9 cellular contexts compared by ENCODE assay signal in genomic region chr10:73591578-73591902, GRCh38. TPM values are rescaled to one million over a fixed set of nuclear protein-coding genes. Genes with fewer than 3 reads are reported as not detected.
DNase-seq lines count a peak whose midpoint lies in the region; ATAC-seq and TF ChIP-seq lines count a peak whose summit lies in the region.
"Had no signal": no experiment of that assay in that cellular context is flagged by ENCODE, and none has a peak within 500 bp of the region (broad histone marks: within the 10 kb centered on the region; RNA-seq: fewer than 3 reads in every experiment).

No MANE protein-coding gene starts in this region.

- peak overlapping the region; percentile 34 for H3K4me3 Mint-ChIP-seq in dendritic cell treated with granulocyte-macrophage colony-stimulating factor and Interleukin-4, amounts not matched to agents 40 ng/mL and 50 ng/mL, for 4 days
- H3K4me3 Mint-ChIP-seq in natural killer cell: peak overlapping the region; percentile 77

- H3K36me3 ChIP-seq in KOPT-K1 (ENCODE audit: insufficient read depth, low read length): no peaks in the 10 kb centered on the region

- ATAC-seq in natural killer cell: peak in 2 of 3 donors; percentile 12 to 34
- no peak for ATAC-seq in GM18520 (IDR thresholded peaks at IDR 0.05; ENCODE audit: unreplicated experiment)
- ATAC-seq in HG02981 (IDR thresholded peaks at IDR 0.05; ENCODE audit: unreplicated experiment): no peak

- peaks cover 23% of the 10 kb centered on the region for H3K4me1 Mint-ChIP-seq in dendritic cell treated with granulocyte-macrophage colony-stimulating factor and Interleukin-4, amounts not matched to agents 40 ng/mL and 50 ng/mL, for 4 days (ENCODE audit: low read depth)
- H3K4me1 Mint-ChIP-seq in natural killer cell: peaks cover 15 to 17% of the 10 kb centered on the region in 2 donors

- intact Hi-C loops in dendritic cell treated with granulocyte-macrophage colony-stimulating factor and Interleukin-4, amounts not matched to agents 40 ng/mL and 50 ng/mL, for 4 days (cut with micrococcal nuclease): no loop called here
- intact Hi-C loops in natural killer cell (cut with micrococcal nuclease): no loop called here

- no peaks in the 10 kb centered on the region for H3K9me3 ChIP-seq in KOPT-K1 (ENCODE audit: insufficient read depth, low read length, poor library complexity, severe bottlenecking)

- peak; percentile 27 for DNase-seq in AG08396 (ENCODE audit: low spot score)
- no peak for DNase-seq in natural killer cell
- DNase-seq in GM10266 (ENCODE audit: extremely low spot score): no peak
- DNase-seq in NCI-H446 treated with DMSO at 0.1 percent for 48 hours (lab: John Stamatoyannopoulos, UW): no peak

- peak overlapping the region; percentile 16 for H3K27ac ChIP-seq in KOPT-K1 (ENCODE audit: low read depth, low read length, poor library complexity, severe bottlenecking)

- no peaks in the 10 kb centered on the region for H3K9me3 Mint-ChIP-seq in dendritic cell treated with granulocyte-macrophage colony-stimulating factor and Interleukin-4, amounts not matched to agents 40 ng/mL and 50 ng/mL, for 4 days
- no peaks in the 10 kb centered on the region for H3K9me3 Mint-ChIP-seq in natural killer cell

- no peaks in the 10 kb centered on the region for H3K27me3 Mint-ChIP-seq in dendritic cell treated with granulocyte-macrophage colony-stimulating factor and Interleukin-4, amounts not matched to agents 40 ng/mL and 50 ng/mL, for 4 days
- no peaks in the 10 kb centered on the region for H3K27me3 Mint-ChIP-seq in natural killer cell (ENCODE audit: low read depth in 2 of 2)

- H3K36me3 Mint-ChIP-seq in dendritic cell treated with granulocyte-macrophage colony-stimulating factor and Interleukin-4, amounts not matched to agents 40 ng/mL and 50 ng/mL, for 4 days (ENCODE audit: low read depth): no peaks in the 10 kb centered on the region
- H3K36me3 Mint-ChIP-seq in natural killer cell: no peaks in the 10 kb centered on the region

- H3K27ac Mint-ChIP-seq in dendritic cell treated with granulocyte-macrophage colony-stimulating factor and Interleukin-4, amounts not matched to agents 40 ng/mL and 50 ng/mL, for 4 days: peak overlapping the region; percentile 85
- H3K27ac Mint-ChIP-seq in natural killer cell: peak overlapping the region; percentile 72 to 86

- TF ChIP-seq CTCF in natural killer cell (IDR thresholded peaks at IDR 0.05) (no peak), GM10266 (IDR thresholded peaks at IDR 0.05; ENCODE audit: control insufficient read depth, insufficient read depth, low read depth, missing control alignments) (no peak)

RNA-seq across cellular contexts. Expression of gene USP54, which starts 0.4 kb away (rescaled TPM):
- total RNA-seq in natural killer cell: 10 to 100 TPM in 1 of 3 donors, 1 to 10 TPM in 2; 4.4 to 10.2 (median 5.5) TPM

RNA-seq across cellular contexts. Expression of gene MYOZ1, which starts 49.7 kb away (rescaled TPM):
- total RNA-seq in natural killer cell: not detected
- total RNA-seq: Daoy had no signal

Comparison
In these comparisons a context has a peak if more than half of its experiments do, and no peak if none do; other contexts are left out.
1. ATAC-seq: peak in natural killer cell (2 of 3); none in GM18520 (single experiment) and HG02981 (single experiment).